In the genomic region with DNA sequence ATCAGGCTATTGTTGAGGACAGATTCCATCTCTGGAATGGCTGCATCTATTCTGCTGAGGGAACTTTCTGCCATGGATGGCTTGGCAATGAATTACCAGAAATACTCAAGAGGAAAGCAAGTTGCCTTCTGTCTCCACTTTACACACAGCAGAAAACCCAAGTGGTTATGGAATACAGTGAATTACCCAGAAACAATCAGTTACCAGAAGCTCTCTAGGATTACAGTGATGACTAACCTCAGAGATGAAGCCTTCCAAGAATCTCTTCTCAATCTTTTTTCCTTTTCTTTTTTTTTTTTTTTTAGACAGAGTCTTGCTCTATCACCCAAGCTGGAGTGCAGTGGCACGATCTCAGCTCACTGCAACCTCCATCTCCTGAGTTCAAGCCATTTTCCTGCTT, we compare ENCODE assay signal across 18 cellular contexts.
DNase-seq lines count a peak whose midpoint lies in the region; ATAC-seq, FAIRE-seq and TF ChIP-seq lines count a peak whose summit lies in the region.
"Had no signal": no experiment of that assay in that cellular context is flagged by ENCODE, and none has a peak within 500 bp of the region (broad histone marks: within the 10 kb centered on the region; RNA-seq: fewer than 3 reads in every experiment).

No MANE protein-coding gene starts in this region.

- H3K4me1 Mint-ChIP-seq in H9: no peaks in the 10 kb centered on the region
- H3K4me1 Mint-ChIP-seq: activated T-helper 17 cell treated with anti-CD3 and anti-CD28 coated beads, Interleukin-2, amount 50 U/mL, for 72 hours had no signal

- TF ChIP-seq RAD21 in IMR-90 (IDR thresholded peaks at IDR 0.05; ENCODE audit: low read length): no peak

- TF ChIP-seq CTCF in AG09319 (IDR thresholded peaks at IDR 0.05; ENCODE audit: low read depth, low read length) (no peak), IMR-90 (conservative IDR thresholded peaks at IDR 0.05; ENCODE audit: low read depth, low read length) (no peak), cardiac fibroblast (IDR thresholded peaks at IDR 0.05; ENCODE audit: low read depth, low read length) (no peak), H9 (conservative IDR thresholded peaks at IDR 0.05) (no peak)

- WGBS in IMR-90 (ENCODE audit: extremely low coverage in 2 of 2, insufficient read length in 1 of 2), 2 experiments: no CpG with 5 or more reads among the region's 1 CpG
- WGBS in H9 (ENCODE audit: extremely low coverage, insufficient read length, low lambda C conversion rate): no CpG with 5 or more reads among the region's 1 CpG

- CTCF ChIA-PET in IMR-90 (lab: Yijun Ruan, JAX): interaction anchor here (0.6 kb wide), 3 partner anchors 20 to 179 kb away, joined by 3 read pairs; no protein-coding TSS in a partner anchor

- FAIRE-seq in GM12892 (lab: Jason Lieb, UNC): no peak

- H3K18ac ChIP-seq in IMR-90 (ENCODE audit: low read depth, low read length): no peak overlapping the region
- no peak overlapping the region for H3K18ac ChIP-seq in H9 (ENCODE audit: insufficient read length, low read depth, low read length)

- no peaks in the 10 kb centered on the region for H3K79me2 ChIP-seq in H9 (ENCODE audit: insufficient read depth, low read length)

- H3K9me1 ChIP-seq in IMR-90 (ENCODE audit: insufficient read depth, low read length): no peaks in the 10 kb centered on the region

- no TSS peak for BruUV-seq in IMR-90 (replicated peaks; lab: Mats Ljungman, UMichigan)

- in situ Hi-C loops in IMR-90 (cut with MboI; ENCODE audit: low sequenced_read_pairs): no loop called here

- H3K9ac ChIP-seq in IMR-90 (ENCODE audit: low read depth, low read length): no peak overlapping the region
- H3K9ac ChIP-seq in H9 (ENCODE audit: extremely low read depth, insufficient read length, low read length): no peak overlapping the region

- H3K14ac ChIP-seq in IMR-90 (replicated peaks; ENCODE audit: low read depth, low read length): no peak overlapping the region
- H3K14ac ChIP-seq in H9 (ENCODE audit: insufficient read depth, low read length): no peak overlapping the region

- no peaks in the 10 kb centered on the region for H3K9me3 ChIP-seq in IMR-90 (ENCODE audit: control insufficient read depth, insufficient read depth, low read length)
- no peaks in the 10 kb centered on the region for H3K9me3 ChIP-seq in H9 (ENCODE audit: control insufficient read depth, low read depth, low read length)
- H3K9me3 ChIP-seq: adrenal gland, colonic mucosa, left ventricle myocardium inferior had no signal

- H2AFZ ChIP-seq in IMR-90 (replicated peaks; ENCODE audit: low read length, poor library complexity) (no peak overlapping the region), H9 (ENCODE audit: low read length) (no peak overlapping the region)
- H2AFZ ChIP-seq: PC-9 had no signal

- H3K79me1 ChIP-seq in IMR-90 (ENCODE audit: low read depth in 1 of 2, low read length in 2 of 2): 0 out of 4 replicates have a peak, but pooled peaks cover 0 to 2% of the 10 kb centered on the region in 2 experiments
- H3K79me1 ChIP-seq in H9 (ENCODE audit: insufficient read depth, low read depth, low read length, poor library complexity, severe bottlenecking): no peaks in the 10 kb centered on the region

- H3K56ac ChIP-seq in IMR-90 (ENCODE audit: extremely low read depth, insufficient read depth, low read length) (no peak overlapping the region), H9 (ENCODE audit: insufficient read length, low read depth, low read length) (no peak overlapping the region)

- dilution Hi-C loops in IMR-90 (cut with HindIII; ENCODE audit: low sequenced_read_pairs, unreplicated experiment): no loop called here

- intact Hi-C loops in IMR-90 (cut with micrococcal nuclease): no loop called here

- no peaks in the 10 kb centered on the region for H3K27me3 Mint-ChIP-seq in H9 (ENCODE audit: low read depth)

- H3K36me3 Mint-ChIP-seq in H9 (ENCODE audit: insufficient read depth in 1 of 3, low read depth in 3 of 3): no peaks in the 10 kb centered on the region

- H3K27ac ChIP-seq in IMR-90 (ENCODE audit: insufficient read depth, low read length) (no peak overlapping the region), H9 (ENCODE audit: insufficient read length, low read depth, low read length) (no peak overlapping the region)
- H3K27ac ChIP-seq: colonic mucosa, left ventricle myocardium inferior, PC-9 had no signal

- H2AK9ac ChIP-seq in IMR-90 (replicated peaks; ENCODE audit: low read depth, low read length, poor library complexity): no peak overlapping the region

- no peak overlapping the region for H2BK5ac ChIP-seq in IMR-90 (ENCODE audit: low read depth, low read length, poor library complexity, severe bottlenecking)
- no peak overlapping the region for H2BK5ac ChIP-seq in H9 (ENCODE audit: insufficient read length, low read length)

- H2BK120ac ChIP-seq in IMR-90 (ENCODE audit: low read depth, low read length) (no peak overlapping the region), H9 (ENCODE audit: low read depth, low read length, poor library complexity, severe bottlenecking) (no peak overlapping the region)

- peaks cover 6% of the 10 kb centered on the region for H3K4me1 ChIP-seq in IMR-90 (ENCODE audit: control insufficient read depth, insufficient read depth, low read length)
- no peaks in the 10 kb centered on the region for H3K4me1 ChIP-seq in H9 (ENCODE audit: insufficient read depth, low read length)
- H3K4me1 ChIP-seq: colonic mucosa, left ventricle myocardium inferior had no signal

- H3K27ac Mint-ChIP-seq in H9: no peak overlapping the region
- H3K27ac Mint-ChIP-seq: activated T-helper 17 cell treated with anti-CD3 and anti-CD28 coated beads, Interleukin-2, amount 50 U/mL, for 72 hours; stimulated activated naive CD8-positive, alpha-beta T cell treated with anti-CD3 and anti-CD28 coated beads, Interleukin-15, Interleukin-2, amounts not matched to agents 100 ng/mL and 50 ng/mL, for 24 hours had no signal

- H4K8ac ChIP-seq in IMR-90 (ENCODE audit: low read depth in 2 of 2, low read length in 2 of 2) (no peak overlapping the region), H9 (replicated peaks; ENCODE audit: insufficient read length, low read depth, low read length) (no peak overlapping the region)

- no peaks in the 10 kb centered on the region for H3K23me2 ChIP-seq in H9 (ENCODE audit: insufficient read length, low read depth, low read length, poor library complexity, severe bottlenecking)

- no peak overlapping the region for H2BK20ac ChIP-seq in IMR-90 (ENCODE audit: low read depth, low read length)
- H2BK20ac ChIP-seq in H9 (ENCODE audit: low read depth, low read length, poor library complexity, severe bottlenecking): no peak overlapping the region

- H3K4me3 ChIP-seq in IMR-90 (ENCODE audit: insufficient read depth, low read depth, low read length): no peak overlapping the region
- no peak overlapping the region for H3K4me3 ChIP-seq in cardiac fibroblast (replicated peaks in 1 of 2; ENCODE audit: low read depth in 2 of 2, low read length in 2 of 2)
- H3K4me3 ChIP-seq: adrenal gland, colonic mucosa, left ventricle myocardium inferior, PC-9 had no signal

- no peaks in the 10 kb centered on the region for H4K20me1 ChIP-seq in IMR-90 (ENCODE audit: insufficient read depth, low read length)
- no peaks in the 10 kb centered on the region for H4K20me1 ChIP-seq in H9 (ENCODE audit: control insufficient read depth, insufficient read depth, insufficient read length)

- peak; percentile 91 for ATAC-seq in IMR-90 (ENCODE audit: low read depth)
- ATAC-seq: activated T-helper 17 cell treated with anti-CD3 and anti-CD28 coated beads, Interleukin-2, amount 50 U/mL, for 72 hours had no signal

- H2BK12ac ChIP-seq in H9 (ENCODE audit: insufficient read length, low read depth, low read length): no peak overlapping the region

- no peak overlapping the region for H3K4me3 Mint-ChIP-seq in H9
- H3K4me3 Mint-ChIP-seq: activated T-helper 17 cell treated with anti-CD3 and anti-CD28 coated beads, Interleukin-2, amount 50 U/mL, for 72 hours; stimulated activated naive CD8-positive, alpha-beta T cell treated with anti-CD3 and anti-CD28 coated beads, Interleukin-15, Interleukin-2, amounts not matched to agents 100 ng/mL and 50 ng/mL, for 24 hours had no signal

- POLR2A ChIA-PET in IMR-90 (lab: Charles Lee; ENCODE audit: unreplicated experiment): no interaction called here

- no peak overlapping the region for H2AK5ac ChIP-seq in IMR-90 (ENCODE audit: low read depth, low read length)
- no peak overlapping the region for H2AK5ac ChIP-seq in H9 (ENCODE audit: insufficient read length, low read length)

- no peak overlapping the region for H3K4me2 ChIP-seq in IMR-90 (ENCODE audit: low read depth, low read length)
- no peak overlapping the region for H3K4me2 ChIP-seq in H9 (ENCODE audit: insufficient read depth, insufficient read length, low read length)
- H3K4me2 ChIP-seq: PC-9 had no signal

- H3K36me3 ChIP-seq in IMR-90 (ENCODE audit: control insufficient read depth, insufficient read depth, low read length): no peaks in the 10 kb centered on the region
- H3K36me3 ChIP-seq: adrenal gland, colonic mucosa, left ventricle myocardium inferior had no signal

- no peak overlapping the region for H3T11ph ChIP-seq in H9 (ENCODE audit: low read length)

- H2BK15ac ChIP-seq in IMR-90 (ENCODE audit: low read depth, low read length) (no peak overlapping the region), H9 (ENCODE audit: low read depth, low read length) (no peak overlapping the region)

- H4K5ac ChIP-seq in IMR-90 (ENCODE audit: low read depth, low read length): no peak overlapping the region
- H4K5ac ChIP-seq in H9 (ENCODE audit: insufficient read length, low read depth, low read length): no peak overlapping the region

- H3K9me3 Mint-ChIP-seq in H9: no peaks in the 10 kb centered on the region
- H3K9me3 Mint-ChIP-seq: activated T-helper 17 cell treated with anti-CD3 and anti-CD28 coated beads, Interleukin-2, amount 50 U/mL, for 72 hours; stimulated activated naive CD8-positive, alpha-beta T cell treated with anti-CD3 and anti-CD28 coated beads, Interleukin-15, Interleukin-2, amounts not matched to agents 100 ng/mL and 50 ng/mL, for 24 hours had no signal

- no peak overlapping the region for H4K91ac ChIP-seq in IMR-90 (ENCODE audit: insufficient read depth, low read depth, low read length)
- H4K91ac ChIP-seq in H9 (ENCODE audit: insufficient read length, low read depth, low read length): no peak overlapping the region

- TF ChIP-seq POLR2A in IMR-90 (IDR thresholded peaks at IDR 0.05; ENCODE audit: low read depth, low read length) (no peak), GM12892 (IDR thresholded peaks at IDR 0.05; ENCODE audit: low read depth, low read length) (no peak)

- H3K23ac ChIP-seq in IMR-90 (ENCODE audit: low read depth, low read length) (no peak overlapping the region), H9 (ENCODE audit: insufficient read length, low read depth, low read length) (no peak overlapping the region)

- H3K27me3 ChIP-seq in IMR-90 (ENCODE audit: control insufficient read depth, insufficient read depth, low read length) (0 out of 2 replicates have a peak, but pooled peaks cover 1% of the 10 kb centered on the region), H9 (ENCODE audit: insufficient read depth, low read length) (no peaks in the 10 kb centered on the region)
- H3K27me3 ChIP-seq: adrenal gland, colonic mucosa had no signal

- H3K4ac ChIP-seq in IMR-90 (ENCODE audit: low read depth, low read length) (no peak overlapping the region), H9 (ENCODE audit: low read depth, low read length) (no peak overlapping the region)

- peak; percentile 42 for DNase-seq in AG09319 (ENCODE audit: extremely low read depth, low read depth)
- DNase-seq in IMR-90: peak; percentile 83
- DNase-seq in cardiac fibroblast (ENCODE audit: low read depth in 2 of 2): peak; percentile 73
- peak; percentile 71 for DNase-seq in kidney tubule cell (ENCODE audit: low spot score)
- no peak for DNase-seq in HPDE6-E6E7 (ENCODE audit: extremely low spot score)
- DNase-seq in HuH-7.5 (ENCODE audit: low spot score): no peak
- DNase-seq in GM12892 (ENCODE audit: insufficient read length): no peak
- DNase-seq in H9: no peak
- DNase-seq: adrenal gland; colonic mucosa; hypothalamus; left ventricle myocardium inferior; NCI-H2029 treated with DMSO at 0.1 percent for 48 hours; NCI-H69; PC-9; stimulated activated CD4-positive, alpha-beta T cell treated with anti-CD3 and anti-CD28 coated beads, Interleukin-12 subunit alpha, Interleukin-12 subunit beta, amount 100 ng/mL, for 4 hours had no signal

Comparison
In these comparisons a context has a peak if more than half of its experiments do, and no peak if none do; other contexts are left out.
1. DNase-seq: peak in AG09319 (single experiment), IMR-90 (single experiment), cardiac fibroblast (2 of 2) and kidney tubule cell (single experiment); none in HPDE6-E6E7 (single experiment), HuH-7.5 (single experiment), GM12892 (single experiment) and H9 (single experiment).